In the genomic region with DNA sequence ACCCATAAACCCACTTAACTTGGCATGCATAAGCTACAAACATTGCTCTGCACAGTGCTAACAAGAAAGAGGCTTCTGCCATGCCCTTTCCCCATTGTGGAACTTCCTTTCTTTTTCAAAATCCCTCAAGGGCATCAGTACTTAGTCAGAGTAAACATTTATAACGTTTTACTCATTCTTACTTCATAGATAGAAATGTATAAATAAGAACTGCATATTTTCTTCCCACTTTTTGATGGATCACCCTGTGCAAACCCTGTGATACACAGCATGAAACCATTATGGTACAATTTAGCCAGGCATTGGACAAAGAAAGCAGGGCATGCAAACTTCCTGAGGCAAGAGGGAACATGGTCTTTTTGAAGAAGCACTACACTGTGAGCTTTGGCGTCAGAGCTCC, we compare ENCODE assay signal across 12 cellular contexts.
DNase-seq lines count a peak whose midpoint lies in the region; ATAC-seq and TF ChIP-seq lines count a peak whose summit lies in the region.
"Had no signal": no experiment of that assay in that cellular context is flagged by ENCODE, and none has a peak within 500 bp of the region (broad histone marks: within the 10 kb centered on the region; RNA-seq: fewer than 3 reads in every experiment).

No MANE protein-coding gene starts in this region.

- H3K27me3 Mint-ChIP-seq in CD8-positive, alpha-beta memory T cell = no peaks in the 10 kb centered on the region
- H3K27me3 Mint-ChIP-seq: activated CD4-positive, alpha-beta T cell treated with anti-CD3 and anti-CD28 coated beads, Interleukin-2, amount 10 ng/mL, durations not matched to agents 7 days and 5 days; naive thymus-derived CD4-positive, alpha-beta T cell had no signal

- POLR2A ChIA-PET in CD8-positive, alpha-beta memory T cell (lab: Charles Lee) = no interaction called here

- no peaks in the 10 kb centered on the region for H3K36me3 Mint-ChIP-seq in CD8-positive, alpha-beta memory T cell

- CTCF ChIA-PET in CD8-positive, alpha-beta memory T cell (lab: Charles Lee) = no interaction called here

- H3K27me3 ChIP-seq in MG63 = no peaks in the 10 kb centered on the region
- H3K27me3 ChIP-seq in foreskin keratinocyte = no peaks in the 10 kb centered on the region
- H3K27me3 ChIP-seq in CD8-positive, alpha-beta memory T cell (ENCODE audit: insufficient read depth, low read length, poor library complexity, severe bottlenecking) = no peaks in the 10 kb centered on the region
- H3K27me3 ChIP-seq: ascending aorta, stomach had no signal

- peak; percentile 72 for ATAC-seq in foreskin keratinocyte
- ATAC-seq: naive thymus-derived CD4-positive, alpha-beta T cell had no signal

- no peaks in the 10 kb centered on the region for H3K4me1 Mint-ChIP-seq in CD8-positive, alpha-beta memory T cell
- H3K4me1 Mint-ChIP-seq: activated CD4-positive, alpha-beta T cell treated with anti-CD3 and anti-CD28 coated beads, Interleukin-2, amount 10 ng/mL, durations not matched to agents 7 days and 5 days; naive thymus-derived CD4-positive, alpha-beta T cell had no signal

- peak overlapping the region; percentile 98 for H3K27ac ChIP-seq in foreskin keratinocyte
- H3K27ac ChIP-seq in CD8-positive, alpha-beta memory T cell (ENCODE audit: low read depth, low read length) = no peak overlapping the region
- H3K27ac ChIP-seq: ascending aorta, stomach had no signal

- TF ChIP-seq CTCF in foreskin keratinocyte (conservative IDR thresholded peaks at IDR 0.05) = no peak

- H3K4me1 ChIP-seq in foreskin keratinocyte = peaks cover 32% of the 10 kb centered on the region
- H3K4me1 ChIP-seq in CD8-positive, alpha-beta memory T cell (ENCODE audit: insufficient read depth, low read length) = no peaks in the 10 kb centered on the region
- H3K4me1 ChIP-seq: ascending aorta, stomach had no signal

- H3K36me3 ChIP-seq in MG63 = no peaks in the 10 kb centered on the region
- no peaks in the 10 kb centered on the region for H3K36me3 ChIP-seq in CD8-positive, alpha-beta memory T cell (ENCODE audit: insufficient read depth, low read length)
- H3K36me3 ChIP-seq: ascending aorta, stomach had no signal

- no peak overlapping the region for H3K4me3 ChIP-seq in MG63
- H3K4me3 ChIP-seq in CD8-positive, alpha-beta memory T cell (ENCODE audit: low read length) = no peak overlapping the region
- H3K4me3 ChIP-seq: ascending aorta, stomach had no signal

- H3K9me3 Mint-ChIP-seq in CD8-positive, alpha-beta memory T cell = peaks cover 3 to 54% (median 17%) of the 10 kb centered on the region in 5 donors

- no peaks in the 10 kb centered on the region; the same call in 1 of the 2 replicates for H3K9me3 ChIP-seq in MG63
- H3K9me3 ChIP-seq in CD8-positive, alpha-beta memory T cell (ENCODE audit: low read length) = no peaks in the 10 kb centered on the region
- H3K9me3 ChIP-seq: ascending aorta, stomach had no signal

- no peak overlapping the region for H3K4me3 Mint-ChIP-seq in CD8-positive, alpha-beta memory T cell
- H3K4me3 Mint-ChIP-seq: activated CD4-positive, alpha-beta T cell treated with anti-CD3 and anti-CD28 coated beads, Interleukin-2, amount 10 ng/mL, durations not matched to agents 7 days and 5 days; naive thymus-derived CD4-positive, alpha-beta T cell had no signal

- DNase-seq in DMS53 (lab: John Stamatoyannopoulos, UW) (peak; percentile 87), MG63 (peak; percentile 7), amniotic stem cell (lab: John Stamatoyannopoulos, UW) (peak; percentile 64), foreskin keratinocyte (peak; percentile 94 to 95), COLO668 (lab: John Stamatoyannopoulos, UW; ENCODE audit: unreplicated experiment) (no peak), ecto neural progenitor cell (ENCODE audit: low spot score) (no peak)
- no peak for DNase-seq in CD8-positive, alpha-beta memory T cell
- DNase-seq in activated CD4-positive, CD25-positive, alpha-beta regulatory T cell (lab: John Stamatoyannopoulos, UW) = no peak
- DNase-seq: activated CD4-positive, alpha-beta T cell treated with anti-CD3 and anti-CD28 coated beads, Interleukin-2, amount 10 ng/mL, durations not matched to agents 7 days and 5 days; naive thymus-derived CD4-positive, alpha-beta T cell; stomach had no signal

- no peak overlapping the region for H3K27ac Mint-ChIP-seq in CD8-positive, alpha-beta memory T cell
- H3K27ac Mint-ChIP-seq: activated CD4-positive, alpha-beta T cell treated with anti-CD3 and anti-CD28 coated beads, Interleukin-2, amount 10 ng/mL, durations not matched to agents 7 days and 5 days; naive thymus-derived CD4-positive, alpha-beta T cell had no signal

Comparison
In these comparisons a context has a peak if more than half of its experiments do, and no peak if none do; other contexts are left out.
1. DNase-seq: peak in DMS53 (single experiment), MG63 (single experiment), amniotic stem cell (single experiment) and foreskin keratinocyte (2 of 2); none in COLO668 (single experiment), ecto neural progenitor cell (single experiment), CD8-positive, alpha-beta memory T cell (0 of 5) and activated CD4-positive, CD25-positive, alpha-beta regulatory T cell (0 of 4).